Comparison of ENCODE assay signal across 10 cellular contexts in genomic region chr5:16859346-16859745, GRCh38.
"Had no signal": no experiment of that assay in that cellular context is flagged by ENCODE, and none has a peak within 500 bp of the region (broad histone marks: within the 10 kb centered on the region; RNA-seq: fewer than 3 reads in every experiment).

No MANE protein-coding gene starts in this region.

- H3K4me3 Mint-ChIP-seq: HFFc6, IgD-negative memory B cell had no signal

- H3K27ac ChIP-seq: GM23248, KMS-11 had no signal

- H3K4me2 ChIP-seq: KMS-11 had no signal

- H3K9ac ChIP-seq: GM23248, KMS-11 had no signal

- H3K4me3 ChIP-seq: GM23248 had no signal

- FAIRE-seq: H54, HTR-8/SVneo had no signal

- H3K9me3 Mint-ChIP-seq: HFFc6 had no signal

- H3K4me1 Mint-ChIP-seq: IgD-negative memory B cell had no signal

- H3K27me3 Mint-ChIP-seq: IgD-negative memory B cell had no signal

- H3K27ac Mint-ChIP-seq: HFFc6, IgD-negative memory B cell had no signal

- H2AFZ ChIP-seq: GM23248 had no signal

- DNase-seq: GM23248, GOT3, H9, HCEC 1CT, HFFc6, KBM-7 had no signal
